In the genomic region with DNA sequence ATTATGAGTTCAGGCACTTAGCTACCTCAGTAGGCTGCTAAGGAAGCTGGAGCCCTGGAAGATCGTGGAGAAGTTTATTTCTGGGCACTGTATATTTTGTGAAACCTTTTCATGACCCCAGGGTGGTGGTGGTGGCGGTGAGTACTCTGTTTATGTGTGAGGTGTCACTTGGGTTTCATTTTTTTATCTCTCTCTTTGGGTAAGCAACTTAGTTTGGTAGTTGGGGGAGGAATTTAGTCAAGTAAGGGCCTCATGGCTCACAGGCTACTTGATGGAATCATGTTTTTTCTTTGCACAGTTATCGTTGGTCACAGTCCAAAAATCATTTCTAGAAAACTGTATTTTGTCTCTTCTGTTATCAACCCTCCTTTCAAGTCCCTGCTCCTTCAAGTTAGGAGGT, we compare ENCODE assay signal across 28 cellular contexts. TPM values are rescaled to one million over a fixed set of nuclear protein-coding genes. Genes with fewer than 3 reads are reported as not detected.
DNase-seq lines count a peak whose midpoint lies in the region; ATAC-seq and TF ChIP-seq lines count a peak whose summit lies in the region.
"Had no signal": no experiment of that assay in that cellular context is flagged by ENCODE, and none has a peak within 500 bp of the region (broad histone marks: within the 10 kb centered on the region; RNA-seq: fewer than 3 reads in every experiment).

No MANE protein-coding gene starts in this region.

- no peaks in the 10 kb centered on the region for H4K20me1 ChIP-seq in IMR-90 (ENCODE audit: insufficient read depth, low read length)
- H4K20me1 ChIP-seq: BLaER1 had no signal

- H3K9me1 ChIP-seq in IMR-90 (ENCODE audit: insufficient read depth, low read length) = no peaks in the 10 kb centered on the region

- TF ChIP-seq RAD21 in IMR-90 (IDR thresholded peaks at IDR 0.05; ENCODE audit: low read length) = no peak

- POLR2A ChIA-PET in IMR-90 (lab: Charles Lee; ENCODE audit: unreplicated experiment) = no interaction called here
- POLR2A ChIA-PET in naive thymus-derived CD8-positive, alpha-beta T cell (lab: Charles Lee) = no interaction called here

- peak overlapping the region; percentile 70 for H3K4me2 ChIP-seq in IMR-90 (ENCODE audit: low read depth, low read length)
- H3K4me2 ChIP-seq: BLaER1, GM23338, PC-9 had no signal

- H3K27me3 Mint-ChIP-seq in nephron (ENCODE audit: low read depth) = no peaks in the 10 kb centered on the region
- peaks cover 0 to 3% (median 0%) of the 10 kb centered on the region in 5 donors for H3K27me3 Mint-ChIP-seq in naive thymus-derived CD8-positive, alpha-beta T cell
- H3K27me3 Mint-ChIP-seq: IgD-negative memory B cell had no signal

- H3K27me3 ChIP-seq in IMR-90 (ENCODE audit: control insufficient read depth, insufficient read depth, low read length) = no peaks in the 10 kb centered on the region
- H3K27me3 ChIP-seq in upper lobe of left lung = no peaks in the 10 kb centered on the region
- H3K27me3 ChIP-seq: BLaER1 had no signal

- H3K27ac Mint-ChIP-seq in nephron = peak overlapping the region; percentile 64 to 90 (median 84)
- peak overlapping the region in 1 of 10 donors; percentile 81 for H3K27ac Mint-ChIP-seq in naive thymus-derived CD8-positive, alpha-beta T cell
- H3K27ac Mint-ChIP-seq: CD4-positive, CD25-positive, alpha-beta regulatory T cell; GM23338; IgD-negative memory B cell had no signal

- H3K56ac ChIP-seq in IMR-90 (ENCODE audit: extremely low read depth, insufficient read depth, low read length) = no peak overlapping the region

- H3K9ac ChIP-seq in IMR-90 (ENCODE audit: low read depth, low read length) = no peak overlapping the region
- H3K9ac ChIP-seq: BLaER1 had no signal

- peak; percentile 60 for ATAC-seq in IMR-90 (ENCODE audit: low read depth)
- ATAC-seq in naive thymus-derived CD8-positive, alpha-beta T cell = no peak
- no peak for ATAC-seq in upper lobe of left lung (ENCODE audit: low FRiP score in 2 of 2)
- ATAC-seq: GM23338 had no signal

- H4K8ac ChIP-seq in IMR-90 (ENCODE audit: low read depth in 2 of 2, low read length in 2 of 2) = no peak overlapping the region

- TF ChIP-seq CTCF in IMR-90 (conservative IDR thresholded peaks at IDR 0.05; ENCODE audit: low read depth, low read length) (no peak), nephron (IDR thresholded peaks at IDR 0.05; ENCODE audit: unreplicated experiment in 3 of 3) (no peak), upper lobe of left lung (IDR thresholded peaks at IDR 0.05) (no peak)

- no peaks in the 10 kb centered on the region for H3K36me3 Mint-ChIP-seq in nephron (ENCODE audit: low read depth)
- no peaks in the 10 kb centered on the region for H3K36me3 Mint-ChIP-seq in naive thymus-derived CD8-positive, alpha-beta T cell
- H3K36me3 Mint-ChIP-seq: CD4-positive, CD25-positive, alpha-beta regulatory T cell; IgD-negative memory B cell had no signal

- H3K9me3 Mint-ChIP-seq in nephron = no peaks in the 10 kb centered on the region
- no peaks in the 10 kb centered on the region for H3K9me3 Mint-ChIP-seq in naive thymus-derived CD8-positive, alpha-beta T cell
- H3K9me3 Mint-ChIP-seq: GM23338, IgD-negative memory B cell had no signal

- DNase-seq in AG08396 (ENCODE audit: low spot score) (peak; percentile 9), IMR-90 (peak; percentile 15), astrocyte of the hippocampus (ENCODE audit: low read depth, low spot score) (peak; percentile 15), AG20443 (ENCODE audit: low spot score) (no peak), upper lobe of left lung (no peak)
- no peak for DNase-seq in naive thymus-derived CD8-positive, alpha-beta T cell
- DNase-seq in activated CD4-positive, alpha-beta T cell treated with anti-CD3 and anti-CD28 coated beads for 1 hour = no peak
- DNase-seq: 8988T; ACHN; CD4-positive, CD25-positive, alpha-beta regulatory T cell; DMS153; DND-41; HCEC 1CT; NCI-H1092 treated with DMSO at 0.1 percent for 48 hours; NCI-H1436; NCI-H187; NCI-H2171 treated with DMSO at 0.1 percent for 48 hours; NCI-H524; NCI-H774; NK-92 treated with Interleukin-12 subunit alpha and Interleukin-12 subunit beta, amount 100 ng/mL, for 24 hours; PC-9; Right ventricle myocardium superior had no signal

- H3K36me3 ChIP-seq in IMR-90 (ENCODE audit: control insufficient read depth, insufficient read depth, low read length) (no peaks in the 10 kb centered on the region), upper lobe of left lung (no peaks in the 10 kb centered on the region)
- H3K36me3 ChIP-seq: BLaER1 had no signal

- H2BK15ac ChIP-seq in IMR-90 (ENCODE audit: low read depth, low read length) = no peak overlapping the region

- no peak overlapping the region for H2BK5ac ChIP-seq in IMR-90 (ENCODE audit: low read depth, low read length, poor library complexity, severe bottlenecking)

- H3K27ac ChIP-seq in IMR-90 (ENCODE audit: insufficient read depth, low read length) (no peak overlapping the region), upper lobe of left lung (no peak overlapping the region)
- H3K27ac ChIP-seq: BLaER1, PC-9 had no signal

- peak overlapping the region; percentile 49 for H2AFZ ChIP-seq in IMR-90 (replicated peaks; ENCODE audit: low read length, poor library complexity)
- H2AFZ ChIP-seq: GM23338, PC-9 had no signal

- H4K5ac ChIP-seq in IMR-90 (ENCODE audit: low read depth, low read length) = no peak overlapping the region

- H3K79me1 ChIP-seq in IMR-90 (ENCODE audit: low read depth in 1 of 2, low read length in 2 of 2) = no peaks in the 10 kb centered on the region

- no peak overlapping the region for H2AK9ac ChIP-seq in IMR-90 (replicated peaks; ENCODE audit: low read depth, low read length, poor library complexity)

- no peak overlapping the region for H3K4me3 ChIP-seq in IMR-90 (ENCODE audit: insufficient read depth, low read depth, low read length)
- no peak overlapping the region for H3K4me3 ChIP-seq in upper lobe of left lung
- H3K4me3 ChIP-seq: BLaER1, GM23338, PC-9 had no signal

- peaks cover 22% of the 10 kb centered on the region for H3K4me1 Mint-ChIP-seq in nephron
- peaks cover 0 to 7% (median 3%) of the 10 kb centered on the region in 4 donors for H3K4me1 Mint-ChIP-seq in naive thymus-derived CD8-positive, alpha-beta T cell
- H3K4me1 Mint-ChIP-seq: CD4-positive, CD25-positive, alpha-beta regulatory T cell had no signal

- dilution Hi-C loops in IMR-90 (cut with HindIII; ENCODE audit: low sequenced_read_pairs, unreplicated experiment) = no loop called here

- H3K18ac ChIP-seq in IMR-90 (ENCODE audit: low read depth, low read length) = no peak overlapping the region

- CTCF ChIA-PET in IMR-90 (lab: Yijun Ruan, JAX) = no interaction called here

- in situ Hi-C loops in IMR-90 (cut with MboI; ENCODE audit: low sequenced_read_pairs) = no loop called here

- no peak overlapping the region for H3K23ac ChIP-seq in IMR-90 (ENCODE audit: low read depth, low read length)

- H3K4me1 ChIP-seq in IMR-90 (ENCODE audit: control insufficient read depth, insufficient read depth, low read length) (peaks cover 3% of the 10 kb centered on the region), upper lobe of left lung (no peaks in the 10 kb centered on the region)
- H3K4me1 ChIP-seq: BLaER1 had no signal

- TF ChIP-seq EP300 in upper lobe of left lung (IDR thresholded peaks at IDR 0.05) = no peak

- WGBS in IMR-90 (ENCODE audit: extremely low coverage in 2 of 2, insufficient read length in 1 of 2), 2 experiments = 0% methylated on average over 1 of the region's 3 CpGs; no CpG with 5 or more reads in 1 of the 2 experiments
- 24 to 25% methylated on average over 3 of the region's 3 CpGs for WGBS in upper lobe of left lung, 2 donors

- H3K14ac ChIP-seq in IMR-90 (replicated peaks; ENCODE audit: low read depth, low read length) = 0 out of 2 replicates have a peak overlapping the region, but pooled peaks have one; percentile 29

- TF ChIP-seq POLR2A in IMR-90 (IDR thresholded peaks at IDR 0.05; ENCODE audit: low read depth, low read length) (no peak), upper lobe of left lung (IDR thresholded peaks at IDR 0.05) (no peak)

- H4K91ac ChIP-seq in IMR-90 (ENCODE audit: insufficient read depth, low read depth, low read length) = no peak overlapping the region

- no peak overlapping the region for H2BK20ac ChIP-seq in IMR-90 (ENCODE audit: low read depth, low read length)

- H2BK120ac ChIP-seq in IMR-90 (ENCODE audit: low read depth, low read length) = no peak overlapping the region

- H3K9me3 ChIP-seq in IMR-90 (ENCODE audit: control insufficient read depth, insufficient read depth, low read length) (no peaks in the 10 kb centered on the region), upper lobe of left lung (no peaks in the 10 kb centered on the region)
- H3K9me3 ChIP-seq: BLaER1 had no signal

- H2AK5ac ChIP-seq in IMR-90 (ENCODE audit: low read depth, low read length) = no peak overlapping the region

- H3K4me3 Mint-ChIP-seq in nephron = peak overlapping the region in 1 of 3 experiments; percentile 15
- no peak overlapping the region for H3K4me3 Mint-ChIP-seq in naive thymus-derived CD8-positive, alpha-beta T cell
- H3K4me3 Mint-ChIP-seq: CD4-positive, CD25-positive, alpha-beta regulatory T cell; GM23338; IgD-negative memory B cell had no signal

- BruUV-seq in IMR-90 (replicated peaks; lab: Mats Ljungman, UMichigan) = no TSS peak

- no peak overlapping the region for H3K4ac ChIP-seq in IMR-90 (ENCODE audit: low read depth, low read length)

- intact Hi-C loops in IMR-90 (cut with micrococcal nuclease) = no loop called here

TF ChIP-seq in IMR-90, 13 proteins besides CTCF, POLR2A, EP300 and RAD21 (continues in another document):
- TF ChIP-seq CHD1 (IDR thresholded peaks at IDR 0.05; ENCODE audit: low read depth, low read length) = no peak
- no peak for TF ChIP-seq FOS (IDR thresholded peaks at IDR 0.05; ENCODE audit: low read depth, low read length)
- TF ChIP-seq CEBPB (IDR thresholded peaks at IDR 0.05; ENCODE audit: low read depth, low read length) = no peak
- TF ChIP-seq SMC3 (IDR thresholded peaks at IDR 0.05; ENCODE audit: low read depth, low read length) = no peak
- TF ChIP-seq MAFK (IDR thresholded peaks at IDR 0.05; ENCODE audit: low read depth, low read length) = no peak
- no peak for TF ChIP-seq MAZ (IDR thresholded peaks at IDR 0.05; ENCODE audit: borderline replicate concordance, low read depth, low read length)
- no peak for TF ChIP-seq RFX5 (IDR thresholded peaks at IDR 0.05; ENCODE audit: low read depth, low read length)

RNA-seq across cellular contexts. Expression of a gene that starts 33.9 kb away (rescaled TPM):
- total RNA-seq in IMR-90 (2012; rRNA removed) (not detected in 2 replicates), upper lobe of left lung (1 to 10 TPM in 3 of 6 donors, under 1 TPM in 2, not detected in 1; 0.61 to 9.2 (median 1.0) TPM)
- polyA plus RNA-seq in IMR-90 (2012; rRNA removed) = not detected in 2 replicates
- not detected in 2 replicates for polyA plus RNA-seq in IMR-90 (2012; cell fraction: cytosol; rRNA removed)
- polyA plus RNA-seq in IMR-90 (2012; cell fraction: nucleus; rRNA removed; ENCODE audit: low replicate concordance) = not detected in 2 replicates
- total RNA-seq in naive thymus-derived CD8-positive, alpha-beta T cell = not detected
- not detected for polyA plus RNA-seq in naive thymus-derived CD8-positive, alpha-beta T cell
- total RNA-seq: CD4-positive, CD25-positive, alpha-beta regulatory T cell; GM23338; PC-9; Right ventricle myocardium superior; RPMI7951; SK-MEL-5 had no signal
- polyA plus RNA-seq: CD4-positive, CD25-positive, alpha-beta regulatory T cell; GM23338; IgD-negative memory B cell had no signal

RNA-seq across cellular contexts. Expression of a gene that starts 46.9 kb away (rescaled TPM):
- total RNA-seq in IMR-90 (2012; rRNA removed) = 16.3 and 23.1 TPM in 2 replicates
- polyA plus RNA-seq in IMR-90 (2012; rRNA removed) = 6.0 and 7.2 TPM in 2 replicates
- 1.6 and 1.7 TPM in 2 replicates for polyA plus RNA-seq in IMR-90 (2012; cell fraction: cytosol; rRNA removed)
- 1.2 and 9.4 TPM in 2 replicates for polyA plus RNA-seq in IMR-90 (2012; cell fraction: nucleus; rRNA removed; ENCODE audit: low replicate concordance)
- 10 to 100 TPM; 22.2 to 22.8 TPM for total RNA-seq in naive thymus-derived CD8-positive, alpha-beta T cell
- 1 to 10 TPM; 4.6 to 6.2 (median 5.7) TPM for polyA plus RNA-seq in naive thymus-derived CD8-positive, alpha-beta T cell
- total RNA-seq in upper lobe of left lung = 1 to 10 TPM; 1.4 to 8.6 (median 5.4) TPM

Comparison
In these comparisons a context has a peak if more than half of its experiments do, and no peak if none do; other contexts are left out.
1. DNase-seq: peak in AG08396 (single experiment), IMR-90 (single experiment) and astrocyte of the hippocampus (single experiment); none in naive thymus-derived CD8-positive, alpha-beta T cell (0 of 10), AG20443 (single experiment), upper lobe of left lung (0 of 2) and activated CD4-positive, alpha-beta T cell treated with anti-CD3 and anti-CD28 coated beads for 1 hour (single experiment).